In genomic region chr5:4924581-4924980, GRCh38 we compare ENCODE assay signal across 17 cellular contexts.
DNase-seq lines count a peak whose midpoint lies in the region; ATAC-seq and TF ChIP-seq lines count a peak whose summit lies in the region.
"Had no signal": no experiment of that assay in that cellular context is flagged by ENCODE, and none has a peak within 500 bp of the region (broad histone marks: within the 10 kb centered on the region; RNA-seq: fewer than 3 reads in every experiment).

No MANE protein-coding gene starts in this region.

- in situ Hi-C loops in Caki2 (cut with HindIII; ENCODE audit: low pct_unique_long_range_greater_than_20kb, low sequenced_read_pairs) (no loop called here), transverse colon (cut with MboI; ENCODE audit: low pct_ligation_motif_present in 1 of 4, low pct_unique_long_range_greater_than_20kb in 1 of 4, low sequenced_read_pairs in 3 of 4) (no loop called here)

- no peak for ATAC-seq in HG03457 (IDR thresholded peaks at IDR 0.05; ENCODE audit: unreplicated experiment)
- ATAC-seq: A549 had no signal

- no peak overlapping the region for H3K27ac ChIP-seq in transverse colon
- H3K27ac ChIP-seq: A549, C4-2B, HL-60, PC-9, SK-N-MC had no signal

- no peaks in the 10 kb centered on the region for H3K36me3 ChIP-seq in transverse colon

- TF ChIP-seq POLR2A in transverse colon (IDR thresholded peaks at IDR 0.05), result no peak

- TF ChIP-seq CTCF in fibroblast of mammary gland (conservative IDR thresholded peaks at IDR 0.05; ENCODE audit: control insufficient read depth, insufficient read depth, low read depth, low read length) (no peak), transverse colon (IDR thresholded peaks at IDR 0.05) (no peak)

- 58 to 76% methylated on average over 3 to 4 of the region's 4 CpGs for WGBS in transverse colon (ENCODE audit: low coverage in 1 of 2), 2 donors

- DNase-seq in Caki2 (ENCODE audit: low read depth) (peak; percentile 23), SW480 (ENCODE audit: low spot score) (peak; percentile 14), fibroblast of mammary gland (ENCODE audit: low read depth) (peak; percentile 8), non-pigmented ciliary epithelial cell (ENCODE audit: low read depth) (peak; percentile 15), medulla oblongata (ENCODE audit: extremely low spot score) (no peak), transverse colon (no peak), activated gamma-delta T cell treated with Interleukin-2 at 50 U/mL for 16 hours (no peak)
- DNase-seq: NCI-H1436 treated with DMSO at 0.1 percent for 48 hours, NCI-H2029 treated with DMSO at 0.1 percent for 48 hours, NCI-H774, PC-9, Right ventricle myocardium superior had no signal

- no peaks in the 10 kb centered on the region for H3K4me1 ChIP-seq in transverse colon
- H3K4me1 ChIP-seq: A549 had no signal

- intact Hi-C loops in transverse colon (cut with DNase I; ENCODE audit: low total_unique reads), result no loop called here

- no peak for TF ChIP-seq EP300 in transverse colon (IDR thresholded peaks at IDR 0.05; ENCODE audit: low read depth)

- H3K4me3 ChIP-seq in fibroblast of mammary gland (ENCODE audit: control insufficient read depth, low read depth, low read length) (no peak overlapping the region), transverse colon (no peak overlapping the region)
- H3K4me3 ChIP-seq: A549, PC-9, SK-N-MC had no signal

- no peaks in the 10 kb centered on the region for H3K9me3 ChIP-seq in transverse colon
- H3K9me3 ChIP-seq: A549 had no signal

- H3K27me3 ChIP-seq in transverse colon, result no peaks in the 10 kb centered on the region

Comparison
In these comparisons a context has a peak if more than half of its experiments do, and no peak if none do; other contexts are left out.
1. DNase-seq: peak in Caki2 (single experiment), SW480 (single experiment), fibroblast of mammary gland (single experiment) and non-pigmented ciliary epithelial cell (single experiment); none in medulla oblongata (single experiment), transverse colon (single experiment) and activated gamma-delta T cell treated with Interleukin-2 at 50 U/mL for 16 hours (single experiment).